In genomic region chr3:3545360-3545759, GRCh38 we compare ENCODE assay signal across 28 cellular contexts.
"Had no signal": no experiment of that assay in that cellular context is flagged by ENCODE, and none has a peak within 500 bp of the region (broad histone marks: within the 10 kb centered on the region; RNA-seq: fewer than 3 reads in every experiment).

No MANE protein-coding gene starts in this region.

- FAIRE-seq: colon, endometrium, endothelial cell of umbilical vein, frontal cortex had no signal

- H3K36me3 ChIP-seq: colonic mucosa, esophagus muscularis mucosa, esophagus squamous epithelium, gastrocnemius medialis, gastroesophageal sphincter, heart left ventricle, heart right ventricle had no signal

- H3K4me3 ChIP-seq: colonic mucosa, coronary artery, dorsolateral prefrontal cortex, esophagus muscularis mucosa, esophagus squamous epithelium, gastrocnemius medialis, gastroesophageal sphincter, heart left ventricle, heart right ventricle had no signal

- H3K27ac ChIP-seq: colonic mucosa, coronary artery, dorsolateral prefrontal cortex, epithelial cell of prostate, esophagus muscularis mucosa, esophagus squamous epithelium, foreskin keratinocyte, gastrocnemius medialis, gastroesophageal sphincter, heart left ventricle, heart right ventricle had no signal

- ATAC-seq: effector memory CD8-positive, alpha-beta T cell; esophagus mucosa; foreskin keratinocyte; gastrocnemius medialis; gastroesophageal sphincter; heart left ventricle; heart right ventricle had no signal

- H3K9me3 ChIP-seq: colonic mucosa, esophagus squamous epithelium, gastrocnemius medialis had no signal

- H3K4me1 ChIP-seq: colonic mucosa, esophagus muscularis mucosa, esophagus squamous epithelium, foreskin keratinocyte, gastrocnemius medialis, gastroesophageal sphincter, heart left ventricle, heart right ventricle had no signal

- H3K27me3 ChIP-seq: colonic mucosa, dorsolateral prefrontal cortex, esophagus muscularis mucosa, esophagus squamous epithelium, foreskin keratinocyte, gastrocnemius medialis, gastroesophageal sphincter, heart left ventricle, heart right ventricle had no signal

- DNase-seq: colonic mucosa; cortex of kidney; dermis blood vessel endothelial cell; dorsolateral prefrontal cortex; effector CD4-positive, alpha-beta T cell; effector CD8-positive, alpha-beta T cell; effector memory CD4-positive, alpha-beta T cell; effector memory CD8-positive, alpha-beta T cell; endodermal cell; erythroblast; esophagus squamous epithelium; foreskin fibroblast; foreskin keratinocyte; foreskin melanocyte; gastrocnemius medialis; glutamatergic neuron; head of caudate nucleus; heart left ventricle; heart right ventricle had no signal
